In the genomic region with DNA sequence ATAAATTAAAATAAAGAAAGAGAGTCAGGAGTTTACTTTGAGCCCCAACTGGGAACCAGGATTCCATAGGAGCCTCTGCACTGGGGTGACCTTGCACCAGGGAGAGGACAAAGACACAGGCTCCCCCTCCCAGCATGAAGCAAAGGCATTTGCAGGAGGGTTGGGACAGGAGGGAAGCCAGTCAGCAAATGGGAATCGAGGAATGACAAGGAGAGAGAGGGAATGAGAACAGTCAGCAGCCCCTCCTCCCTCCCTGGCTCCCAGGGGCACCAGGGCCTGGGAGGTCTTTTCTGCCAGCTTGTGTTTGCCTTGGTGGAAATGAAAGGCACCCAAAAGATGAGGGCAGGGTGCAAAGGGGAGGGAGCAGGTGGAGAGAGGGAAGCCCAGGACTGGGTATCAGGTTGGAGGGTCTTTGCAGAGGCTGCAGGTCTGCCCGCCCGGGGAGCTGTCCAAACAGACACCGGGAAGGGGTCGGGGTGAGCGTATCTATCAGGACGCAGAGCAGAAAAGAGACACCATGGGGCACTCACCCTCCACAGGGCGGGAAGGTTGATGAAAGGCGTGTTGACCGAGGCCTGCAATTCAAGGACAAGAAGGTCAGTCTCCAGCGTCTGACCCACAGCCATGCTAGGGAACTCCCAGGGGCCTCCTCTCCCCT, we compare ENCODE assay signal across 1 cellular context.
TF ChIP-seq lines count a peak whose summit lies in the region.

No MANE protein-coding gene starts in this region.

TF ChIP-seq in GM23338, 12 proteins besides CTCF, POLR2A, EP300 and RAD21 (continued from another document):
- TF ChIP-seq ZNF462 (CRISPR knock-in tag; IDR thresholded peaks at IDR 0.05) (no peak), ZNF331 (CRISPR knock-in tag; IDR thresholded peaks at IDR 0.05; ENCODE audit: low read depth) (no peak), EZH2 (IDR thresholded peaks at IDR 0.05; ENCODE audit: low read depth, unreplicated experiment) (no peak), STAT1 (IDR thresholded peaks at IDR 0.05; ENCODE audit: unreplicated experiment) (no peak)
- TF ChIP-seq, protein P1, sequence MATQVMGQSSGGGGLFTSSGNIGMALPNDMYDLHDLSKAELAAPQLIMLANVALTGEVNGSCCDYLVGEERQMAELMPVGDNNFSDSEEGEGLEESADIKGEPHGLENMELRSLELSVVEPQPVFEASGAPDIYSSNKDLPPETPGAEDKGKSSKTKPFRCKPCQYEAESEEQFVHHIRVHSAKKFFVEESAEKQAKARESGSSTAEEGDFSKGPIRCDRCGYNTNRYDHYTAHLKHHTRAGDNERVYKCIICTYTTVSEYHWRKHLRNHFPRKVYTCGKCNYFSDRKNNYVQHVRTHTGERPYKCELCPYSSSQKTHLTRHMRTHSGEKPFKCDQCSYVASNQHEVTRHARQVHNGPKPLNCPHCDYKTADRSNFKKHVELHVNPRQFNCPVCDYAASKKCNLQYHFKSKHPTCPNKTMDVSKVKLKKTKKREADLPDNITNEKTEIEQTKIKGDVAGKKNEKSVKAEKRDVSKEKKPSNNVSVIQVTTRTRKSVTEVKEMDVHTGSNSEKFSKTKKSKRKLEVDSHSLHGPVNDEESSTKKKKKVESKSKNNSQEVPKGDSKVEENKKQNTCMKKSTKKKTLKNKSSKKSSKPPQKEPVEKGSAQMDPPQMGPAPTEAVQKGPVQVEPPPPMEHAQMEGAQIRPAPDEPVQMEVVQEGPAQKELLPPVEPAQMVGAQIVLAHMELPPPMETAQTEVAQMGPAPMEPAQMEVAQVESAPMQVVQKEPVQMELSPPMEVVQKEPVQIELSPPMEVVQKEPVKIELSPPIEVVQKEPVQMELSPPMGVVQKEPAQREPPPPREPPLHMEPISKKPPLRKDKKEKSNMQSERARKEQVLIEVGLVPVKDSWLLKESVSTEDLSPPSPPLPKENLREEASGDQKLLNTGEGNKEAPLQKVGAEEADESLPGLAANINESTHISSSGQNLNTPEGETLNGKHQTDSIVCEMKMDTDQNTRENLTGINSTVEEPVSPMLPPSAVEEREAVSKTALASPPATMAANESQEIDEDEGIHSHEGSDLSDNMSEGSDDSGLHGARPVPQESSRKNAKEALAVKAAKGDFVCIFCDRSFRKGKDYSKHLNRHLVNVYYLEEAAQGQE (IDR thresholded peaks at IDR 0.05; ENCODE audit: unreplicated experiment): peak; percentile 60
